ENCODE assay signal across 16 cellular contexts in the genomic region with DNA sequence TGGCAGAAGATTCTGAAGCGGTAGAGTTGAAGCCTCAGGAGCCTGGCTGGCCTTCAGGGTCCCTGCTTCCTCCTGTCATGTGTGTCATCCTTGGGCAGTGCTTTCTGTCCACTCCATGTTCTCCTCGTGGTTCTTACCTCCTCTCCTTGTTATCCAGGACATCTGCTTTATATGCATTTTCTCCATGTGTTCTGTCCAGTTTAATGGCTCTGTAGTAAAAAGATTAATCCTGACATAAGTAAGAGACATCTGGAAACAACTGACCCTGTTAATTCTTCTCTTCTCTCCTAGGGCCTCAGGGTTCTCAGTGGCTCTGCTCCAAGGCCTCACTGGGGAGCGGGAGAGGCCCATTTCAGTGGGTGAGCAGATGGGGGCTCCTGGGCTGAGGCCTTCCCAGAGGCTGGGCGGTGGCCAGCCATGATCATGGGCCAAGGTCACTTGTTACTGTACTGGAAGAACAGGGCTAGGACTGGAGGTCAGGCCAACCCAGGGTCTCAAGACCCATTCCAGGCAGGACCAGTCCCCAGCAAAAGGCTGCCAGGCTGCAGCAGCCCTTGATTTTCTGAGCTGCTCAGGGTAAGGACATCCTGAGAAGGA. TPM values are rescaled to one million over a fixed set of nuclear protein-coding genes. Genes with fewer than 3 reads are reported as not detected.
A peak's percentile ranks its signal among the peaks of the same experiment; 100 is the strongest.
DNase-seq lines count a peak whose midpoint lies in the region; ATAC-seq and TF ChIP-seq lines count a peak whose summit lies in the region.
"Had no signal": no experiment of that assay in that cellular context is flagged by ENCODE, and none has a peak within 500 bp of the region (broad histone marks: within the 10 kb centered on the region; RNA-seq: fewer than 3 reads in every experiment).

No MANE protein-coding gene starts in this region.

- POLR2A ChIA-PET in activated CD4-positive, alpha-beta T cell treated with anti-CD3 and anti-CD28 coated beads, Interleukin-2, amount 10 ng/mL, durations not matched to agents 7 days and 5 days (lab: Charles Lee): no interaction called here
- POLR2A ChIA-PET in T-cell (lab: Charles Lee): no interaction called here

- peaks cover 9% of the 10 kb centered on the region for H3K9me3 Mint-ChIP-seq in activated CD4-positive, alpha-beta T cell treated with anti-CD3 and anti-CD28 coated beads, Interleukin-2, amount 10 ng/mL, durations not matched to agents 7 days and 5 days
- H3K9me3 Mint-ChIP-seq in T-cell: peaks cover 0 to 6% (median 0%) of the 10 kb centered on the region in 3 donors

- WGBS in suprapubic skin: 88% methylated on average over 4 of the region's 4 CpGs

- no peak for TF ChIP-seq CTCF in fibroblast of villous mesenchyme (IDR thresholded peaks at IDR 0.05; ENCODE audit: insufficient read depth, low read depth, low read length)
- no peak for TF ChIP-seq CTCF in suprapubic skin (IDR thresholded peaks at IDR 0.05)

- peak overlapping the region; percentile 57 for H3K27ac ChIP-seq in suprapubic skin

- no peak for TF ChIP-seq EP300 in suprapubic skin (IDR thresholded peaks at IDR 0.05)

- peaks cover 15% of the 10 kb centered on the region for H3K36me3 Mint-ChIP-seq in activated CD4-positive, alpha-beta T cell treated with anti-CD3 and anti-CD28 coated beads, Interleukin-2, amount 10 ng/mL, durations not matched to agents 7 days and 5 days (ENCODE audit: low read depth)
- no peaks in the 10 kb centered on the region for H3K36me3 Mint-ChIP-seq in T-cell

- H3K4me3 ChIP-seq in fibroblast of villous mesenchyme (ENCODE audit: low read depth, low read length) (no peak overlapping the region), suprapubic skin (no peak overlapping the region)
- H3K4me3 ChIP-seq: GM12878, thyroid gland had no signal

- ATAC-seq in T-cell (replicated peaks in 1 of 4) (no peak), HG03439 (IDR thresholded peaks at IDR 0.05; ENCODE audit: unreplicated experiment) (no peak), GM18861 (IDR thresholded peaks at IDR 0.05; ENCODE audit: unreplicated experiment) (no peak)
- ATAC-seq: GM12878, left lobe of liver had no signal

- CTCF ChIA-PET in activated CD4-positive, alpha-beta T cell treated with anti-CD3 and anti-CD28 coated beads, Interleukin-2, amount 10 ng/mL, durations not matched to agents 7 days and 5 days (lab: Charles Lee): interaction anchor here (0.8 to 1.7 kb wide), 4 partner anchors 9 to 125 kb away, joined by 3 to 4 read pairs (median 3); no protein-coding TSS in a partner anchor
- CTCF ChIA-PET in T-cell (lab: Charles Lee): interaction anchor here in 1 of 2 donors (1.7 kb wide), 1 partner anchor 125 kb away, joined by 6 read pairs; no protein-coding TSS in a partner anchor

- no peak for DNase-seq in activated CD4-positive, alpha-beta T cell treated with anti-CD3 and anti-CD28 coated beads, Interleukin-2, amount 10 ng/mL, durations not matched to agents 7 days and 5 days
- DNase-seq in activated CD4-positive, alpha-beta T cell treated with anti-CD3 and anti-CD28 coated beads for 1 hour: no peak
- DNase-seq in T-cell (no peak), fibroblast of villous mesenchyme (ENCODE audit: low read depth) (peak; percentile 83), suprapubic skin (ENCODE audit: low spot score in 2 of 2) (no peak), CD1c-positive myeloid dendritic cell (ENCODE audit: extremely low spot score) (no peak)
- DNase-seq: amniotic stem cell, DMS79, MM.1S, NCI-H2171 treated with DMSO at 0.1 percent for 48 hours, nucleus accumbens, thyroid gland had no signal

- H3K4me1 ChIP-seq in suprapubic skin: peaks cover 42% of the 10 kb centered on the region

- no peak for TF ChIP-seq POLR2A in suprapubic skin (IDR thresholded peaks at IDR 0.05)

- no peaks in the 10 kb centered on the region for H3K27me3 ChIP-seq in suprapubic skin
- H3K27me3 ChIP-seq: thyroid gland had no signal

- no peaks in the 10 kb centered on the region for H3K36me3 ChIP-seq in suprapubic skin
- H3K36me3 ChIP-seq: thyroid gland had no signal

- peak overlapping the region; percentile 96 for H3K27ac Mint-ChIP-seq in activated CD4-positive, alpha-beta T cell treated with anti-CD3 and anti-CD28 coated beads, Interleukin-2, amount 10 ng/mL, durations not matched to agents 7 days and 5 days
- peak overlapping the region; percentile 92 to 95 for H3K27ac Mint-ChIP-seq in T-cell

- peaks cover 1% of the 10 kb centered on the region for H3K27me3 Mint-ChIP-seq in activated CD4-positive, alpha-beta T cell treated with anti-CD3 and anti-CD28 coated beads, Interleukin-2, amount 10 ng/mL, durations not matched to agents 7 days and 5 days
- peaks cover 0 to 4% of the 10 kb centered on the region in 2 donors for H3K27me3 Mint-ChIP-seq in T-cell

- H3K9me3 ChIP-seq in suprapubic skin: no peaks in the 10 kb centered on the region
- H3K9me3 ChIP-seq: thyroid gland had no signal

- no peak overlapping the region for H3K4me3 Mint-ChIP-seq in activated CD4-positive, alpha-beta T cell treated with anti-CD3 and anti-CD28 coated beads, Interleukin-2, amount 10 ng/mL, durations not matched to agents 7 days and 5 days
- H3K4me3 Mint-ChIP-seq in T-cell: no peak overlapping the region

- H3K4me1 Mint-ChIP-seq in activated CD4-positive, alpha-beta T cell treated with anti-CD3 and anti-CD28 coated beads, Interleukin-2, amount 10 ng/mL, durations not matched to agents 7 days and 5 days: peaks cover 54% of the 10 kb centered on the region
- peaks cover 24 to 31% (median 30%) of the 10 kb centered on the region in 3 donors for H3K4me1 Mint-ChIP-seq in T-cell

RNA-seq across cellular contexts. Expression of a gene that starts 20.2 kb away (rescaled TPM):
- 10 to 100 TPM; 21.7 to 22.2 TPM for total RNA-seq in activated CD4-positive, alpha-beta T cell treated with anti-CD3 and anti-CD28 coated beads, Interleukin-2, amount 10 ng/mL, durations not matched to agents 7 days and 5 days
- 1 to 10 TPM in 1 of 5 donors, under 1 TPM in 4; 0.36 to 1.7 (median 0.55) TPM for total RNA-seq in T-cell
- 10.4 and 20.6 TPM in 2 replicates for total RNA-seq in fibroblast of villous mesenchyme
- 10 to 100 TPM; 77.4 to 85.6 (median 80.3) TPM for total RNA-seq in suprapubic skin

RNA-seq across cellular contexts. Expression of a gene that starts 59.7 kb away (rescaled TPM):
- total RNA-seq in activated CD4-positive, alpha-beta T cell treated with anti-CD3 and anti-CD28 coated beads, Interleukin-2, amount 10 ng/mL, durations not matched to agents 7 days and 5 days: under 1 TPM; 0.54 to 0.55 TPM
- under 1 TPM; 0.13 to 0.26 (median 0.16) TPM for total RNA-seq in T-cell
- total RNA-seq in fibroblast of villous mesenchyme: 22.9 and 46.7 TPM in 2 replicates
- total RNA-seq in suprapubic skin: 1 to 10 TPM in 2 of 4 donors, under 1 TPM in 2; 0.97 to 4.6 (median 2.2) TPM
- total RNA-seq: GM12878 had no signal
